ENCODE assay signal across 22 cellular contexts in genomic region chr17:50461550-50462132, GRCh38. TPM values are rescaled to one million over a fixed set of nuclear protein-coding genes. Genes with fewer than 3 reads are reported as not detected.
"Had no signal": no experiment of that assay in that cellular context is flagged by ENCODE, and none has a peak within 500 bp of the region (broad histone marks: within the 10 kb centered on the region; RNA-seq: fewer than 3 reads in every experiment).

No MANE protein-coding gene starts in this region.

- DNase-seq: effector memory CD8-positive, alpha-beta T cell; gastrocnemius medialis; heart right ventricle; hypothalamus; kidney glomerular epithelial cell; stimulated activated CD4-positive, alpha-beta T cell treated with anti-CD3 and anti-CD28 coated beads, Interleukin-2, amount 100 ng/mL, for 24 hours; stimulated activated CD4-positive, alpha-beta T cell treated with anti-CD3 and anti-CD28 coated beads, Interleukin-4, amount 100 ng/mL, for 4 hours; stimulated activated naive CD4-positive, alpha-beta T cell; tibial artery; upper lobe of left lung had no signal

- H3K9me3 Mint-ChIP-seq: central memory CD8-positive, alpha-beta T cell; effector memory CD8-positive, alpha-beta T cell; mesothelial cell of epicardium; natural killer cell treated with Interleukin-12 subunit alpha and Interleukin-12 subunit beta and Interleukin-15 and Interleukin-18, amount 100 ng/mL, for 72 hours had no signal

- H3K4me3 ChIP-seq: esophagus muscularis mucosa, gastrocnemius medialis, heart right ventricle, suprapubic skin, tibial artery, upper lobe of left lung had no signal

- FAIRE-seq: islet of Langerhans had no signal

- H3K4me3 Mint-ChIP-seq: central memory CD8-positive, alpha-beta T cell; effector memory CD8-positive, alpha-beta T cell; mesothelial cell of epicardium; natural killer cell treated with Interleukin-12 subunit alpha and Interleukin-12 subunit beta and Interleukin-15 and Interleukin-18, amount 100 ng/mL, for 72 hours had no signal

- H3K36me3 ChIP-seq: gastrocnemius medialis had no signal

- H3K27me3 ChIP-seq: gastrocnemius medialis, suprapubic skin, upper lobe of left lung had no signal

- ATAC-seq: effector memory CD8-positive, alpha-beta T cell; gastrocnemius medialis; heart right ventricle; sciatic nerve had no signal

- H3K27ac ChIP-seq: epithelial cell of prostate, esophagus muscularis mucosa, gastrocnemius medialis, heart right ventricle, suprapubic skin, tibial artery, upper lobe of left lung had no signal

- H3K27ac Mint-ChIP-seq: effector memory CD8-positive, alpha-beta T cell; mesothelial cell of epicardium; natural killer cell treated with Interleukin-12 subunit alpha and Interleukin-12 subunit beta and Interleukin-15 and Interleukin-18, amount 100 ng/mL, for 72 hours had no signal

- H3K9me3 ChIP-seq: esophagus muscularis mucosa, gastrocnemius medialis, heart right ventricle, suprapubic skin, tibial artery, upper lobe of left lung had no signal

- H3K27me3 Mint-ChIP-seq: natural killer cell treated with Interleukin-12 subunit alpha and Interleukin-12 subunit beta and Interleukin-15 and Interleukin-18, amount 100 ng/mL, for 72 hours had no signal

- H3K4me1 ChIP-seq: esophagus muscularis mucosa, heart right ventricle, tibial artery had no signal

RNA-seq across cellular contexts. Expression of gene CHAD, which starts 7.0 kb away (rescaled TPM):
- total RNA-seq: esophagus muscularis mucosa; fibroblast of villous mesenchyme; mesothelial cell of epicardium; natural killer cell treated with Interleukin-12 subunit alpha and Interleukin-12 subunit beta and Interleukin-15 and Interleukin-18, amount 100 ng/mL, for 72 hours; omental fat pad; pulmonary artery endothelial cell; sciatic nerve had no signal

RNA-seq across cellular contexts. Expression of gene MYCBPAP, which starts 46.6 kb away (rescaled TPM):
- total RNA-seq: gastrocnemius medialis, left lobe of liver had no signal
